In genomic region chr6:30060982-30061765, GRCh38 we compare ENCODE assay signal across 2 cellular contexts.
A peak's percentile ranks its signal among the peaks of the same experiment; 100 is the strongest.
TF ChIP-seq lines count a peak whose summit lies in the region.

A gene with protein sequence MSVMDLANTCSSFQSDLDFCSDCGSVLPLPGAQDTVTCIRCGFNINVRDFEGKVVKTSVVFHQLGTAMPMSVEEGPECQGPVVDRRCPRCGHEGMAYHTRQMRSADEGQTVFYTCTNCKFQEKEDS (plus strand): TSS chr6:30061265. CDS start chr6:30061525, 260 bp downstream.

TF ChIP-seq in IMR-90, 13 proteins besides CTCF, POLR2A, EP300 and RAD21:
- TF ChIP-seq CEBPB (IDR thresholded peaks at IDR 0.05; ENCODE audit: low read depth, low read length) (peak; percentile 47; the same call in 1 of the 2 replicates), CHD1 (IDR thresholded peaks at IDR 0.05; ENCODE audit: low read depth, low read length) (no peak), BHLHE40 (IDR thresholded peaks at IDR 0.05; ENCODE audit: low read depth, low read length) (0 out of 2 replicates have a peak, but pooled peaks have one; percentile 5), MXI1 (IDR thresholded peaks at IDR 0.05; ENCODE audit: borderline replicate concordance, low read depth, low read length) (peak; percentile 61), RFX5 (IDR thresholded peaks at IDR 0.05; ENCODE audit: low read depth, low read length) (no peak), RCOR1 (IDR thresholded peaks at IDR 0.05; ENCODE audit: insufficient replicate concordance, low read length) (no peak), USF2 (IDR thresholded peaks at IDR 0.05; ENCODE audit: low read depth, low read length) (no peak), NFE2L2 (IDR thresholded peaks at IDR 0.05; ENCODE audit: low read depth, low read length) (no peak), MAZ (IDR thresholded peaks at IDR 0.05; ENCODE audit: borderline replicate concordance, low read depth, low read length) (peak; percentile 55; the same call in 1 of the 2 replicates), SMC3 (IDR thresholded peaks at IDR 0.05; ENCODE audit: low read depth, low read length) (no peak), MAFK (IDR thresholded peaks at IDR 0.05; ENCODE audit: low read depth, low read length) (no peak), FOS (IDR thresholded peaks at IDR 0.05; ENCODE audit: low read depth, low read length) (no peak)
- TF ChIP-seq, protein P1, sequence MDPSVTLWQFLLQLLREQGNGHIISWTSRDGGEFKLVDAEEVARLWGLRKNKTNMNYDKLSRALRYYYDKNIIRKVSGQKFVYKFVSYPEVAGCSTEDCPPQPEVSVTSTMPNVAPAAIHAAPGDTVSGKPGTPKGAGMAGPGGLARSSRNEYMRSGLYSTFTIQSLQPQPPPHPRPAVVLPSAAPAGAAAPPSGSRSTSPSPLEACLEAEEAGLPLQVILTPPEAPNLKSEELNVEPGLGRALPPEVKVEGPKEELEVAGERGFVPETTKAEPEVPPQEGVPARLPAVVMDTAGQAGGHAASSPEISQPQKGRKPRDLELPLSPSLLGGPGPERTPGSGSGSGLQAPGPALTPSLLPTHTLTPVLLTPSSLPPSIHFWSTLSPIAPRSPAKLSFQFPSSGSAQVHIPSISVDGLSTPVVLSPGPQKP (IDR thresholded peaks at IDR 0.05; ENCODE audit: borderline replicate concordance, low read depth, low read length): no peak
TF ChIP-seq in IMR-90: peak in this region for 4.

TF ChIP-seq in endothelial cell of umbilical vein, 7 proteins besides CTCF, POLR2A, EP300 and RAD21:
- TF ChIP-seq POLR2AphosphoS5 (IDR thresholded peaks at IDR 0.05; ENCODE audit: insufficient read depth, low read depth, low read length) (peak; percentile 89), GATA2 (IDR thresholded peaks at IDR 0.05; ENCODE audit: insufficient read depth, insufficient read length, low read depth, low read length) (no peak), MYC (IDR thresholded peaks at IDR 0.05; ENCODE audit: low read depth, low read length) (no peak), FOS (IDR thresholded peaks at IDR 0.05; ENCODE audit: borderline replicate concordance, insufficient read depth, low read length) (peak; percentile 3), JUN (IDR thresholded peaks at IDR 0.05; ENCODE audit: borderline replicate concordance, insufficient read depth, insufficient read length, low read depth) (peak; percentile 71), EZH2 (IDR thresholded peaks at IDR 0.05; ENCODE audit: borderline replicate concordance, low read depth, low read length, severe bottlenecking) (no peak)
- TF ChIP-seq, protein P2, sequence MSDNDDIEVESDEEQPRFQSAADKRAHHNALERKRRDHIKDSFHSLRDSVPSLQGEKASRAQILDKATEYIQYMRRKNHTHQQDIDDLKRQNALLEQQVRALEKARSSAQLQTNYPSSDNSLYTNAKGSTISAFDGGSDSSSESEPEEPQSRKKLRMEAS (IDR thresholded peaks at IDR 0.05; ENCODE audit: insufficient read depth, insufficient read length): no peak
